Comparison of ENCODE assay signal across 4 cellular contexts in genomic region chr18:78826631-78827030, GRCh38.
"Had no signal": no experiment of that assay in that cellular context is flagged by ENCODE, and none has a peak within 500 bp of the region (broad histone marks: within the 10 kb centered on the region; RNA-seq: fewer than 3 reads in every experiment).

No MANE protein-coding gene starts in this region.

- H2AFZ ChIP-seq: GM23338 had no signal

- H3K27ac ChIP-seq: HL-60 had no signal

- DNase-seq: HCEC 1CT had no signal

- H3K4me2 ChIP-seq: GM23338 had no signal

- ATAC-seq: GM23338, HepG2 had no signal

- H3K4me3 ChIP-seq: GM23338 had no signal
